ENCODE assay signal across 27 cellular contexts in genomic region chr2:73281244-73281643, GRCh38. TPM values are rescaled to one million over a fixed set of nuclear protein-coding genes. Genes with fewer than 3 reads are reported as not detected.
"Had no signal": no experiment of that assay in that cellular context is flagged by ENCODE, and none has a peak within 500 bp of the region (broad histone marks: within the 10 kb centered on the region; RNA-seq: fewer than 3 reads in every experiment).

No MANE protein-coding gene starts in this region.

- H3K9me3 ChIP-seq: body of pancreas, heart right ventricle, mucosa of descending colon, sigmoid colon, testis, uterus had no signal

- H3K27me3 Mint-ChIP-seq: activated naive CD8-positive, alpha-beta T cell treated with anti-CD3 and anti-CD28 coated beads, Interleukin-2, amount 10 ng/mL, durations not matched to agents 7 days and 5 days; memory B cell; naive B cell; stimulated activated naive B cell treated with anti-CD40 and anti-IgM and Interleukin-4, amounts not matched to agents 10 μg/mL and 1 μg/mL and 100 μg/mL, for 72 hours had no signal

- H3K27ac ChIP-seq: body of pancreas, cardiac muscle cell, epithelial cell of prostate, heart right ventricle, sigmoid colon, testis, uterus had no signal

- ATAC-seq: activated T-cell treated with anti-CD3 and anti-CD28 coated beads, Interleukin-2, amount 50 U/mL, for 72 hours; body of pancreas; heart right ventricle; left colon; mucosa of descending colon; stimulated activated naive B cell treated with anti-CD40 and anti-IgM and Interleukin-4, amounts not matched to agents 10 μg/mL and 1 μg/mL and 100 μg/mL, for 72 hours had no signal

- H3K27ac Mint-ChIP-seq: activated naive CD4-positive, alpha-beta T cell treated with anti-CD3 and anti-CD28 coated beads for 36 hours; activated naive CD8-positive, alpha-beta T cell treated with anti-CD3 and anti-CD28 coated beads, Interleukin-2, amount 10 ng/mL, durations not matched to agents 7 days and 5 days; activated T-cell treated with anti-CD3 and anti-CD28 coated beads, Interleukin-2, amount 50 U/mL, for 72 hours; memory B cell; naive B cell; stimulated activated naive B cell treated with anti-CD40 and anti-IgM and Interleukin-4, amounts not matched to agents 10 μg/mL and 1 μg/mL and 100 μg/mL, for 72 hours had no signal

- DNase-seq: activated CD4-positive, alpha-beta T cell treated with anti-CD3 and anti-CD28 coated beads for 1 hour; activated CD8-positive, alpha-beta memory T cell treated with anti-CD3 and anti-CD28 coated beads, Interleukin-2, amount 50 U/mL, for 48 hours; activated effector memory CD4-positive, alpha-beta T cell treated with Interleukin-2 at 50 U/mL for 16 hours; activated naive CD4-positive, alpha-beta T cell treated with anti-CD3 and anti-CD28 coated beads for 36 hours; activated naive CD8-positive, alpha-beta T cell treated with anti-CD3 and anti-CD28 coated beads, Interleukin-2, amount 10 ng/mL, durations not matched to agents 7 days and 5 days; activated T-cell treated with anti-CD3 and anti-CD28 coated beads, Interleukin-2, amount 50 U/mL, for 72 hours; body of pancreas; foreskin fibroblast; heart right ventricle; left colon; mucosa of descending colon; naive B cell; occipital lobe; posterior cingulate gyrus; sigmoid colon; stimulated activated CD4-positive, alpha-beta T cell treated with anti-CD3 and anti-CD28 coated beads, Interleukin-2, amount 100 ng/mL, for 48 hours; stimulated activated CD8-positive, alpha-beta memory T cell treated with anti-CD3 and anti-CD28 coated beads, Interleukin-4, amount 100 ng/mL, for 48 hours; stimulated activated naive B cell treated with anti-CD40 and anti-IgM and Interleukin-4, amounts not matched to agents 10 μg/mL and 1 μg/mL and 100 μg/mL, for 72 hours; testis; trophoblast cell; uterus had no signal

- FAIRE-seq: TTC549 had no signal

- H3K27me3 ChIP-seq: body of pancreas, testis, uterus had no signal

- H3K4me3 Mint-ChIP-seq: activated naive CD4-positive, alpha-beta T cell treated with anti-CD3 and anti-CD28 coated beads for 36 hours; activated naive CD8-positive, alpha-beta T cell treated with anti-CD3 and anti-CD28 coated beads, Interleukin-2, amount 10 ng/mL, durations not matched to agents 7 days and 5 days; activated T-cell treated with anti-CD3 and anti-CD28 coated beads, Interleukin-2, amount 50 U/mL, for 72 hours; memory B cell; stimulated activated naive B cell treated with anti-CD40 and anti-IgM and Interleukin-4, amounts not matched to agents 10 μg/mL and 1 μg/mL and 100 μg/mL, for 72 hours had no signal

- H3K4me1 Mint-ChIP-seq: neural crest cell had no signal

- H3K36me3 ChIP-seq: cardiac muscle cell, heart right ventricle, sigmoid colon, uterus had no signal

- H3K9me3 Mint-ChIP-seq: activated naive CD4-positive, alpha-beta T cell treated with anti-CD3 and anti-CD28 coated beads for 36 hours; activated naive CD8-positive, alpha-beta T cell treated with anti-CD3 and anti-CD28 coated beads, Interleukin-2, amount 10 ng/mL, durations not matched to agents 7 days and 5 days; activated T-cell treated with anti-CD3 and anti-CD28 coated beads, Interleukin-2, amount 50 U/mL, for 72 hours; memory B cell; naive B cell; neural crest cell; stimulated activated naive B cell treated with anti-CD40 and anti-IgM and Interleukin-4, amounts not matched to agents 10 μg/mL and 1 μg/mL and 100 μg/mL, for 72 hours had no signal

- H3K4me3 ChIP-seq: body of pancreas, cardiac muscle cell, heart right ventricle, mucosa of descending colon, sigmoid colon, testis, uterus had no signal

RNA-seq across cellular contexts. Expression of gene EGR4, which starts 12.1 kb away (rescaled TPM):
- total RNA-seq: activated naive CD8-positive, alpha-beta T cell treated with anti-CD3 and anti-CD28 coated beads, Interleukin-2, amount 10 ng/mL, durations not matched to agents 7 days and 5 days; body of pancreas; left colon; lower leg skin; mucosa of descending colon; neural crest cell; occipital lobe; uterus had no signal
- polyA plus RNA-seq: heart right ventricle had no signal
